ENCODE assay signal across 19 cellular contexts in genomic region chrX:43939187-43939926, GRCh38. TPM values are rescaled to one million over a fixed set of nuclear protein-coding genes. Genes with fewer than 3 reads are reported as not detected.
A peak's percentile ranks its signal among the peaks of the same experiment; 100 is the strongest.
DNase-seq lines count a peak whose midpoint lies in the region; ATAC-seq and TF ChIP-seq lines count a peak whose summit lies in the region.
"Had no signal": no experiment of that assay in that cellular context is flagged by ENCODE, and none has a peak within 500 bp of the region (broad histone marks: within the 10 kb centered on the region; RNA-seq: fewer than 3 reads in every experiment).

No MANE protein-coding gene starts in this region.

- no peaks in the 10 kb centered on the region for H3K79me2 ChIP-seq in OCI-LY7 (ENCODE audit: insufficient read depth, low read depth, low read length)

- H3K9me3 Mint-ChIP-seq in activated CD4-positive, alpha-beta T cell treated with anti-CD3 and anti-CD28 coated beads, Interleukin-2, amount 10 ng/mL, durations not matched to agents 24 days and 14 days: no peaks in the 10 kb centered on the region
- H3K9me3 Mint-ChIP-seq: T-cell had no signal

- peak; percentile 9 for DNase-seq in Ammon's horn (ENCODE audit: low spot score)
- DNase-seq in LNCaP clone FGC (ENCODE audit: low read depth): no peak
- peak; percentile 16 for DNase-seq in choroid plexus epithelial cell (ENCODE audit: low read depth)
- DNase-seq in kidney glomerular epithelial cell (lab: John Stamatoyannopoulos, UW): peak; percentile 1
- no peak for DNase-seq in activated CD4-positive, alpha-beta T cell treated with anti-CD3 and anti-CD28 coated beads, Interleukin-2, amount 10 ng/mL, durations not matched to agents 24 days and 14 days
- DNase-seq in NCI-H226: no peak
- DNase-seq in OCI-LY7 (ENCODE audit: low spot score): no peak
- DNase-seq: activated T-cell treated with anti-CD3 and anti-CD28 coated beads, Interleukin-2, amount 50 U/mL, for 1 hour; amniotic stem cell; DND-41; islet precursor cell; NCI-H2227 treated with DMSO at 0.1 percent for 48 hours; OCI-M1; posterior cingulate gyrus; stimulated activated CD4-positive, alpha-beta T cell treated with anti-CD3 and anti-CD28 coated beads, Interleukin-1b, Interleukin-23, amount 100 ng/mL, for 48 hours; T-cell; upper lobe of right lung had no signal

- H3K4me2 ChIP-seq in OCI-LY7 (ENCODE audit: low read length): no peak overlapping the region

- H3K36me3 Mint-ChIP-seq in activated CD4-positive, alpha-beta T cell treated with anti-CD3 and anti-CD28 coated beads, Interleukin-2, amount 10 ng/mL, durations not matched to agents 24 days and 14 days (ENCODE audit: low read depth): no peaks in the 10 kb centered on the region
- H3K36me3 Mint-ChIP-seq: T-cell had no signal

- H4K20me1 ChIP-seq in OCI-LY7 (ENCODE audit: insufficient read depth, low read length): no peaks in the 10 kb centered on the region

- POLR2A ChIA-PET in OCI-LY7 (lab: Charles Lee): no interaction called here

- H3K27ac ChIP-seq in OCI-LY7 (ENCODE audit: low read depth, low read length, poor library complexity, severe bottlenecking): no peak overlapping the region
- H3K27ac ChIP-seq: upper lobe of right lung had no signal

- ATAC-seq in GM21447 (IDR thresholded peaks at IDR 0.05; ENCODE audit: unreplicated experiment): no peak
- ATAC-seq: T-cell, upper lobe of right lung had no signal

- CTCF ChIA-PET in OCI-LY7 (lab: Charles Lee; ENCODE audit: unreplicated experiment): no interaction called here

- no peaks in the 10 kb centered on the region for H3K4me1 Mint-ChIP-seq in activated CD4-positive, alpha-beta T cell treated with anti-CD3 and anti-CD28 coated beads, Interleukin-2, amount 10 ng/mL, durations not matched to agents 24 days and 14 days
- H3K4me1 Mint-ChIP-seq: T-cell had no signal

- H3K4me1 ChIP-seq in OCI-LY7 (ENCODE audit: insufficient read depth, low read length, poor library complexity, severe bottlenecking): no peaks in the 10 kb centered on the region
- H3K4me1 ChIP-seq: upper lobe of right lung had no signal

- intact Hi-C loops in activated CD4-positive, alpha-beta T cell treated with anti-CD3 and anti-CD28 coated beads, Interleukin-2, amount 10 ng/mL, durations not matched to agents 24 days and 14 days (cut with micrococcal nuclease): no loop called here
- intact Hi-C loops in OCI-LY7 (cut with micrococcal nuclease; ENCODE audit: unreplicated experiment): no loop called here

- no peaks in the 10 kb centered on the region for H3K36me3 ChIP-seq in OCI-LY7 (ENCODE audit: insufficient read depth, low read length)
- H3K36me3 ChIP-seq: upper lobe of right lung had no signal

- no peaks in the 10 kb centered on the region for H3K9me2 ChIP-seq in OCI-LY7 (ENCODE audit: insufficient read depth, low read length)

- no peak overlapping the region for H2AFZ ChIP-seq in OCI-LY7 (ENCODE audit: low read length)

- H3K27ac Mint-ChIP-seq in activated CD4-positive, alpha-beta T cell treated with anti-CD3 and anti-CD28 coated beads, Interleukin-2, amount 10 ng/mL, durations not matched to agents 24 days and 14 days: no peak overlapping the region
- H3K27ac Mint-ChIP-seq: T-cell had no signal

- BruUV-seq in OCI-LY7 (replicated peaks; lab: Mats Ljungman, UMichigan): no TSS peak

- TF ChIP-seq CTCF in LNCaP clone FGC (IDR thresholded peaks at IDR 0.05; ENCODE audit: control insufficient read depth, extremely low read depth, insufficient read depth) (peak; percentile 35), choroid plexus epithelial cell (conservative IDR thresholded peaks at IDR 0.05; ENCODE audit: low read depth, low read length) (no peak), OCI-LY7 (conservative IDR thresholded peaks at IDR 0.05; ENCODE audit: low read length) (no peak)

- no peaks in the 10 kb centered on the region for H3K9me3 ChIP-seq in OCI-LY7 (ENCODE audit: low read length)
- H3K9me3 ChIP-seq: upper lobe of right lung had no signal

- H3K4me3 Mint-ChIP-seq in activated CD4-positive, alpha-beta T cell treated with anti-CD3 and anti-CD28 coated beads, Interleukin-2, amount 10 ng/mL, durations not matched to agents 24 days and 14 days: no peak overlapping the region
- H3K4me3 Mint-ChIP-seq: T-cell had no signal

- peaks cover 1% of the 10 kb centered on the region for H3K27me3 Mint-ChIP-seq in activated CD4-positive, alpha-beta T cell treated with anti-CD3 and anti-CD28 coated beads, Interleukin-2, amount 10 ng/mL, durations not matched to agents 24 days and 14 days

- H3K4me3 ChIP-seq in LNCaP clone FGC (ENCODE audit: low read depth, low read length) (no peak overlapping the region), choroid plexus epithelial cell (ENCODE audit: low read depth, low read length) (no peak overlapping the region), OCI-LY7 (ENCODE audit: low read depth, low read length, poor library complexity, severe bottlenecking) (no peak overlapping the region)
- H3K4me3 ChIP-seq: upper lobe of right lung had no signal

RNA-seq across cellular contexts. Expression of gene NDP, which starts 33.8 kb away (rescaled TPM):
- total RNA-seq in activated CD4-positive, alpha-beta T cell treated with anti-CD3 and anti-CD28 coated beads, Interleukin-2, amount 10 ng/mL, durations not matched to agents 24 days and 14 days: not detected in 2 replicates
- total RNA-seq in OCI-LY7 (2014; rRNA removed; shearing (Covaris generic)): not detected in 2 replicates
- total RNA-seq in OCI-LY7 (2022): not detected in 2 replicates
- total RNA-seq: HT1080, T-cell, upper lobe of right lung had no signal

RNA-seq across cellular contexts. Expression of gene MAOB, which starts 57.1 kb away (rescaled TPM):
- not detected in 2 replicates for total RNA-seq in activated CD4-positive, alpha-beta T cell treated with anti-CD3 and anti-CD28 coated beads, Interleukin-2, amount 10 ng/mL, durations not matched to agents 24 days and 14 days
- total RNA-seq in OCI-LY7 (2014; rRNA removed; shearing (Covaris generic)): not detected in 2 replicates
- not detected in 2 replicates for total RNA-seq in OCI-LY7 (2022)
- total RNA-seq: HT1080 had no signal

Comparison
In these comparisons a context has a peak if more than half of its experiments do, and no peak if none do; other contexts are left out.
1. DNase-seq: peak in Ammon's horn (single experiment), choroid plexus epithelial cell (single experiment) and kidney glomerular epithelial cell (single experiment); none in LNCaP clone FGC (single experiment), activated CD4-positive, alpha-beta T cell treated with anti-CD3 and anti-CD28 coated beads, Interleukin-2, amount 10 ng/mL, durations not matched to agents 24 days and 14 days (single experiment), NCI-H226 (single experiment) and OCI-LY7 (single experiment).